Comparison of ENCODE assay signal across 11 cellular contexts in genomic region chr12:6952860-6953416, GRCh38. TPM values are rescaled to one million over a fixed set of nuclear protein-coding genes. Genes with fewer than 3 reads are reported as not detected.
DNase-seq lines count a peak whose midpoint lies in the region; ATAC-seq and TF ChIP-seq lines count a peak whose summit lies in the region.
"Had no signal": no experiment of that assay in that cellular context is flagged by ENCODE, and none has a peak within 500 bp of the region (broad histone marks: within the 10 kb centered on the region; RNA-seq: fewer than 3 reads in every experiment).

No MANE protein-coding gene starts in this region.

- H3K4me1 ChIP-seq in muscle layer of duodenum (ENCODE audit: control insufficient read depth in 1 of 2, insufficient read depth in 2 of 2, low read length in 2 of 2): peaks cover 0 to 12% of the 10 kb centered on the region in 2 donors
- H3K4me1 ChIP-seq in vagina: peaks cover 9% of the 10 kb centered on the region

- H3K27ac ChIP-seq in muscle layer of duodenum (ENCODE audit: low read length) (peak overlapping the region; percentile 60), vagina (peak overlapping the region; percentile 30)
- H3K27ac ChIP-seq: C4-2B, epithelial cell of prostate had no signal

- peak overlapping the region; percentile 42 to 60 for H3K4me3 ChIP-seq in muscle layer of duodenum (ENCODE audit: low read depth in 1 of 2, low read length in 2 of 2)
- H3K4me3 ChIP-seq in vagina: peak overlapping the region; percentile 26 to 37

- no peaks in the 10 kb centered on the region for H3K36me3 ChIP-seq in muscle layer of duodenum (ENCODE audit: control insufficient read depth in 1 of 2, insufficient read depth in 2 of 2, low read length in 2 of 2)
- no peaks in the 10 kb centered on the region for H3K36me3 ChIP-seq in vagina

- H3K4me1 Mint-ChIP-seq in activated naive CD8-positive, alpha-beta T cell treated with anti-CD3 and anti-CD28 coated beads, Interleukin-2, amount 50 U/mL, for 24 hours: peaks cover 78% of the 10 kb centered on the region

- no peaks in the 10 kb centered on the region for H3K9me3 Mint-ChIP-seq in activated naive CD8-positive, alpha-beta T cell treated with anti-CD3 and anti-CD28 coated beads, Interleukin-2, amount 50 U/mL, for 24 hours

- TF ChIP-seq POLR2A in vagina (IDR thresholded peaks at IDR 0.05): no peak

- peaks cover 60% of the 10 kb centered on the region for H3K36me3 Mint-ChIP-seq in activated naive CD8-positive, alpha-beta T cell treated with anti-CD3 and anti-CD28 coated beads, Interleukin-2, amount 50 U/mL, for 24 hours (ENCODE audit: low read depth)

- intact Hi-C loops in Right ventricle myocardium inferior (cut with DNase I): no loop called here
- intact Hi-C loops in cardiac septum (cut with DNase I): no loop called here
- intact Hi-C loops in vagina (cut with DNase I): no loop called here

- TF ChIP-seq CTCF in vagina (IDR thresholded peaks at IDR 0.05): no peak

- peaks cover 5% of the 10 kb centered on the region for H3K27me3 Mint-ChIP-seq in activated naive CD8-positive, alpha-beta T cell treated with anti-CD3 and anti-CD28 coated beads, Interleukin-2, amount 50 U/mL, for 24 hours

- H3K27me3 ChIP-seq in muscle layer of duodenum (ENCODE audit: low read depth, low read length) (no peaks in the 10 kb centered on the region), vagina (no peaks in the 10 kb centered on the region)

- H3K9me3 ChIP-seq in muscle layer of duodenum (ENCODE audit: control insufficient read depth in 1 of 2, low read length in 2 of 2) (no peaks in the 10 kb centered on the region), vagina (no peaks in the 10 kb centered on the region)

- DNase-seq in Right ventricle myocardium inferior (ENCODE audit: missing footprints) (peak; percentile 31), cardiac septum (ENCODE audit: low spot score) (no peak), vagina (ENCODE audit: extremely low spot score in 2 of 2) (no peak), pons (ENCODE audit: low spot score) (no peak), NCI-H2029 treated with DMSO at 0.1 percent for 48 hours (lab: John Stamatoyannopoulos, UW) (no peak)
- peak; percentile 40 for DNase-seq in activated naive CD8-positive, alpha-beta T cell treated with anti-CD3 and anti-CD28 coated beads, Interleukin-2, amount 50 U/mL, for 24 hours
- DNase-seq: NCI-H2171 had no signal

- H3K27ac Mint-ChIP-seq in activated naive CD8-positive, alpha-beta T cell treated with anti-CD3 and anti-CD28 coated beads, Interleukin-2, amount 50 U/mL, for 24 hours: peak overlapping the region; percentile 99

- no peak for ATAC-seq in Right ventricle myocardium inferior
- no peak for ATAC-seq in activated naive CD8-positive, alpha-beta T cell treated with anti-CD3 and anti-CD28 coated beads, Interleukin-2, amount 50 U/mL, for 24 hours
- ATAC-seq in HG02981 (IDR thresholded peaks at IDR 0.05; ENCODE audit: unreplicated experiment): no peak

- peak overlapping the region; percentile 93 for H3K4me3 Mint-ChIP-seq in activated naive CD8-positive, alpha-beta T cell treated with anti-CD3 and anti-CD28 coated beads, Interleukin-2, amount 50 U/mL, for 24 hours

RNA-seq across cellular contexts. Expression of gene PTPN6, which starts 1.8 kb away (rescaled TPM):
- total RNA-seq in Right ventricle myocardium inferior (9.1 TPM), cardiac septum (7.0 TPM), vagina (17.4 TPM)

RNA-seq across cellular contexts. Expression of gene C12orf57, which starts 9.1 kb away (rescaled TPM):
- total RNA-seq in Right ventricle myocardium inferior (250 TPM), cardiac septum (162 TPM), vagina (760 TPM)

RNA-seq across cellular contexts. Expression of gene RNU7-1, which starts 9.3 kb away (rescaled TPM):
- total RNA-seq in Right ventricle myocardium inferior (not detected), cardiac septum (not detected), vagina (not detected)

RNA-seq across cellular contexts. Expression of gene PHB2, which starts 17.5 kb away (rescaled TPM):
- 149 TPM for total RNA-seq in Right ventricle myocardium inferior
- 125 TPM for total RNA-seq in cardiac septum
- total RNA-seq in vagina: 199 TPM

RNA-seq across cellular contexts. Expression of gene EMG1, which starts 17.8 kb away (rescaled TPM):
- total RNA-seq in Right ventricle myocardium inferior: 42.9 TPM
- 32.7 TPM for total RNA-seq in cardiac septum
- total RNA-seq in vagina: 21.9 TPM

Comparison
In these comparisons a context has a peak if more than half of its experiments do, and no peak if none do; other contexts are left out.
1. DNase-seq: peak in Right ventricle myocardium inferior (single experiment) and activated naive CD8-positive, alpha-beta T cell treated with anti-CD3 and anti-CD28 coated beads, Interleukin-2, amount 50 U/mL, for 24 hours (single experiment); none in cardiac septum (single experiment), vagina (0 of 2), pons (single experiment) and NCI-H2029 treated with DMSO at 0.1 percent for 48 hours (single experiment).